ENCODE assay signal across 8 cellular contexts in the genomic region with DNA sequence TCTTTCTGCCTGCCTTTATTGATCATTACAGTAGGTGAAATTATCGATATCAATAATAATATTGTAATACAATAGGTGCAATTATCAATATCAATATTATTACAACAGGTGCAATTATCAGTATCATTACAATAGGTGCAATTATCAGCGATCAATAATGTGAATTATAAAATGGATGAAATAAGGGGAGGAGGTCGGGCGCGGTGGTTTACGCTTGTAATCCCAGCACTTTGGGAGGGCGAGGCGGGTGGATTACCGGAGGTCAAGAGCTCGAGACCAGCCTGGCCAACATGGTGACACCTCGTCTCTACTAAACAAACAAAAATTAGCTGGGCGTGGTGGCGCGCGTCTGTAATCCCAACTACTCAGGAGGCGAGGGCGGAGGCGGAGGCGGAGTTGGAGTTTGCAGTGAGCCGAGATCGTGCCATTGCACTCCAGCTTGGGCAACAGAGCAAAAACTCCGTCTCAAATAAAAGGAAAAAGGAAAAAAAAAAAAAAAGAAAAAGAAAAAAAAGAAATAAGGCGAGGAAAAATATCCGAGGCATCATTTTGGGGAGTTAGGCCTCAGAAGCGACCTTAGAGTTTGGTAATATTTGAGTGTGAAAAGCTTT. TPM values are rescaled to one million over a fixed set of nuclear protein-coding genes. Genes with fewer than 3 reads are reported as not detected.
DNase-seq lines count a peak whose midpoint lies in the region; ATAC-seq and TF ChIP-seq lines count a peak whose summit lies in the region.

No MANE protein-coding gene starts in this region.

- no peak overlapping the region for H3K27ac ChIP-seq in iPS-18a (ENCODE audit: low read length)

- peak overlapping the region; percentile 68 for H3K4me3 ChIP-seq in astrocyte of the spinal cord (ENCODE audit: low read depth, low read length)
- peak overlapping the region; percentile 83 for H3K4me3 ChIP-seq in iPS-18a (ENCODE audit: low read length)
- H3K4me3 ChIP-seq in skeletal muscle satellite cell (ENCODE audit: low read length), result peak overlapping the region; percentile 98

- DNase-seq in Daoy (ENCODE audit: low read depth) (peak; percentile 80), NCI-H1417 (lab: John Stamatoyannopoulos, UW) (peak; percentile 47 to 94 (median 89)), astrocyte of the spinal cord (ENCODE audit: low read depth, low spot score) (peak; percentile 66)
- peak; percentile 61 for DNase-seq in T-helper 2 cell treated with Interferon-gamma antibody and Interleukin-4, amounts not matched to agents 5 μg/mL and 100 μg/mL, for 36 hours (ENCODE audit: low spot score)

- H3K27me3 ChIP-seq in iPS-18a (ENCODE audit: control insufficient read depth, insufficient read depth, low read length) (peaks cover 12% of the 10 kb centered on the region), skeletal muscle satellite cell (ENCODE audit: control insufficient read depth, insufficient read depth, low read length) (no peaks in the 10 kb centered on the region)

- in situ Hi-C loops in astrocyte of the spinal cord (cut with HindIII; ENCODE audit: low sequenced_read_pairs), result no loop called here

- H3K36me3 ChIP-seq in iPS-18a (ENCODE audit: control insufficient read depth, low read depth, low read length) (no peaks in the 10 kb centered on the region), skeletal muscle satellite cell (ENCODE audit: insufficient read depth, low read length) (peaks cover 6% of the 10 kb centered on the region)

- no peaks in the 10 kb centered on the region for H3K27me3 Mint-ChIP-seq in T-helper 2 cell treated with Interferon-gamma antibody and Interleukin-4, amounts not matched to agents 5 μg/mL and 100 μg/mL, for 36 hours (ENCODE audit: low read depth)

- peaks cover 33% of the 10 kb centered on the region for H3K4me1 Mint-ChIP-seq in T-helper 2 cell treated with Interferon-gamma antibody and Interleukin-4, amounts not matched to agents 5 μg/mL and 100 μg/mL, for 36 hours (ENCODE audit: low read depth)

- H3K36me3 Mint-ChIP-seq in T-helper 2 cell treated with Interferon-gamma antibody and Interleukin-4, amounts not matched to agents 5 μg/mL and 100 μg/mL, for 36 hours (ENCODE audit: low read depth), result peaks cover 19% of the 10 kb centered on the region

- peak overlapping the region; percentile 85 for H3K4me2 ChIP-seq in skeletal muscle satellite cell (ENCODE audit: low read length)

- H3K9me3 Mint-ChIP-seq in T-helper 2 cell treated with Interferon-gamma antibody and Interleukin-4, amounts not matched to agents 5 μg/mL and 100 μg/mL, for 36 hours, result no peaks in the 10 kb centered on the region

- peak overlapping the region; percentile 93 for H3K27ac Mint-ChIP-seq in T-helper 2 cell treated with Interferon-gamma antibody and Interleukin-4, amounts not matched to agents 5 μg/mL and 100 μg/mL, for 36 hours

- H3K9ac ChIP-seq in iPS-18a (ENCODE audit: low read length) (peak overlapping the region; percentile 53), skeletal muscle satellite cell (ENCODE audit: low read depth, low read length) (peak overlapping the region; percentile 100)

- ATAC-seq in GM21367 (IDR thresholded peaks at IDR 0.05; ENCODE audit: unreplicated experiment) (no peak), HG03571 (IDR thresholded peaks at IDR 0.05; ENCODE audit: unreplicated experiment) (no peak)

- no peak for TF ChIP-seq CTCF in astrocyte of the spinal cord (IDR thresholded peaks at IDR 0.05; ENCODE audit: low read depth, low read length)

- H3K4me3 Mint-ChIP-seq in T-helper 2 cell treated with Interferon-gamma antibody and Interleukin-4, amounts not matched to agents 5 μg/mL and 100 μg/mL, for 36 hours, result peak overlapping the region; percentile 94

- H3K9me3 ChIP-seq in iPS-18a (ENCODE audit: control insufficient read depth, low read depth, low read length), result no peaks in the 10 kb centered on the region
- no peaks in the 10 kb centered on the region for H3K9me3 ChIP-seq in skeletal muscle satellite cell (replicated peaks; ENCODE audit: low read length)

- H3K4me1 ChIP-seq in iPS-18a (ENCODE audit: control insufficient read depth, low read depth, low read length) (no peaks in the 10 kb centered on the region), skeletal muscle satellite cell (ENCODE audit: control insufficient read depth, insufficient read depth, low read length) (peaks cover 20% of the 10 kb centered on the region)

RNA-seq across cellular contexts. Expression of a gene that starts 0.6 kb away (rescaled TPM):
- total RNA-seq in Daoy (2014; rRNA removed; shearing (Covaris generic)), result 159 and 187 TPM in 2 replicates
- total RNA-seq in skeletal muscle satellite cell (2012; rRNA removed), result 82.1 and 112 TPM in 2 replicates

RNA-seq across cellular contexts. Expression of a gene that starts 32.4 kb away (rescaled TPM):
- total RNA-seq in Daoy (2014; rRNA removed; shearing (Covaris generic)), result 76.7 and 132 TPM in 2 replicates
- total RNA-seq in skeletal muscle satellite cell (2012; rRNA removed), result 32.1 and 41.3 TPM in 2 replicates
